ENCODE assay signal across 8 cellular contexts in genomic region chr2:144516981-144517824, GRCh38. TPM values are rescaled to one million over a fixed set of nuclear protein-coding genes. Genes with fewer than 3 reads are reported as not detected.
DNase-seq lines count a peak whose midpoint lies in the region; ATAC-seq, FAIRE-seq and TF ChIP-seq lines count a peak whose summit lies in the region.

No MANE protein-coding gene starts in this region.

- BruUV-seq in mammary epithelial cell (replicated peaks; lab: Mats Ljungman, UMichigan), result no TSS peak

- in situ Hi-C loops in mammary epithelial cell (cut with MboI; ENCODE audit: low sequenced_read_pairs in 2 of 2), result no loop called here

- no peaks in the 10 kb centered on the region for H3K36me3 ChIP-seq in mammary epithelial cell (ENCODE audit: insufficient read depth, low read length)
- H3K36me3 ChIP-seq in kidney (ENCODE audit: control insufficient read depth in 1 of 2, insufficient read depth in 2 of 2, low read length in 2 of 2), result no peaks in the 10 kb centered on the region
- peaks cover 0 to 17% (median under 1%) of the 10 kb centered on the region in 6 donors for H3K36me3 ChIP-seq in spleen

- ATAC-seq in GM19463 (IDR thresholded peaks at IDR 0.05; ENCODE audit: unreplicated experiment) (peak; percentile 56), HG03520 (IDR thresholded peaks at IDR 0.05; ENCODE audit: unreplicated experiment) (peak; percentile 69), SK-N-SH treated with all-trans-retinoic acid at 6 μM for 48 hours (peak; percentile 70)

- no peak for TF ChIP-seq POLR2A in spleen (IDR thresholded peaks at IDR 0.05)

- H3K4me1 ChIP-seq in mammary epithelial cell (ENCODE audit: insufficient read depth, low read length) (peaks cover 14% of the 10 kb centered on the region), kidney (ENCODE audit: control insufficient read depth in 1 of 2, insufficient read depth in 1 of 2, low read depth in 1 of 2, low read length in 2 of 2) (peaks cover 7 to 13% of the 10 kb centered on the region in 2 donors), spleen (peaks cover 6 to 72% (median 50%) of the 10 kb centered on the region in 6 donors)

- under 1% methylated on average over 15 of the region's 83 CpGs for WGBS in mammary epithelial cell (ENCODE audit: low coverage, missing lambda C conversion rate)
- WGBS in spleen, 5 donors, result 0 to 1% (median 0%) methylated on average over 54 to 83 of the region's 83 CpGs

- no peaks in the 10 kb centered on the region for H3K79me2 ChIP-seq in mammary epithelial cell (ENCODE audit: insufficient read depth, low read length)

- TF ChIP-seq CTCF in mammary epithelial cell (conservative IDR thresholded peaks at IDR 0.05 in 1 of 2, IDR thresholded peaks at IDR 0.05 in 1 of 2; ENCODE audit: extremely low read depth in 1 of 2, insufficient read depth in 1 of 2, low read depth in 1 of 2, low read length in 2 of 2), result no peak
- no peak for TF ChIP-seq CTCF in kidney (IDR thresholded peaks at IDR 0.05; ENCODE audit: borderline replicate concordance, extremely low read depth, insufficient read depth)
- no peak for TF ChIP-seq CTCF in spleen (IDR thresholded peaks at IDR 0.05 in 8 of 11, conservative IDR thresholded peaks at IDR 0.05 in 3 of 11)

- no peak overlapping the region for H3K27ac ChIP-seq in mammary epithelial cell (ENCODE audit: insufficient read depth, low read depth, low read length)
- peak overlapping the region; percentile 82 to 97 for H3K27ac ChIP-seq in kidney (ENCODE audit: low read depth in 2 of 2, low read length in 2 of 2)
- peak overlapping the region; percentile 92 to 99 (median 98) for H3K27ac ChIP-seq in spleen

- dilution Hi-C loops in mammary epithelial cell (cut with HindIII; ENCODE audit: low sequenced_read_pairs), result no loop called here

- H3K4me3 ChIP-seq in mammary epithelial cell (replicated peaks in 1 of 3; ENCODE audit: insufficient read depth in 1 of 3, low read depth in 2 of 3, low read length in 3 of 3), result peak overlapping the region; percentile 71 to 90 (median 74)
- peak overlapping the region; percentile 69 to 90 for H3K4me3 ChIP-seq in kidney (ENCODE audit: low read length in 2 of 2)
- H3K4me3 ChIP-seq in spleen, result peak overlapping the region; percentile 44 to 81 (median 62)

- H3K27me3 ChIP-seq in mammary epithelial cell (ENCODE audit: insufficient read depth, low read length) (peaks cover 65% of the 10 kb centered on the region), spleen (replicated peaks in 1 of 7) (peaks cover 0 to 16% (median 0%) of the 10 kb centered on the region in 7 donors)

- no peak for FAIRE-seq in kidney (lab: Jason Lieb, UNC)

- H2AFZ ChIP-seq in mammary epithelial cell (ENCODE audit: low read depth, low read length), result peak overlapping the region; percentile 96

- H3K4me2 ChIP-seq in mammary epithelial cell (ENCODE audit: insufficient read depth, low read depth, low read length), result peak overlapping the region; percentile 98

- no peaks in the 10 kb centered on the region for H3K9me3 ChIP-seq in mammary epithelial cell (replicated peaks; ENCODE audit: insufficient read depth, low read length)
- no peaks in the 10 kb centered on the region for H3K9me3 ChIP-seq in kidney (ENCODE audit: control insufficient read depth in 1 of 2, low read length in 2 of 2)
- no peaks in the 10 kb centered on the region for H3K9me3 ChIP-seq in spleen

- intact Hi-C loops in mammary epithelial cell (cut with micrococcal nuclease), result loop anchor here (5.0 to 10.0 kb wide), 3 partner anchors 185 to 965 kb away; a partner anchor contains a TSS
- intact Hi-C loops in kidney (cut with DNase I), result no loop called here
- intact Hi-C loops in spleen (cut with DNase I; ENCODE audit: low total_unique reads), result loop anchor here (5.0 to 10.0 kb wide), 2 partner anchors 52 to 185 kb away; a partner anchor contains a TSS

- CTCF ChIA-PET in mammary epithelial cell (lab: Charles Lee; ENCODE audit: low non-redundant PET), result no interaction called here

- H4K20me1 ChIP-seq in mammary epithelial cell (ENCODE audit: insufficient read depth, low read length), result no peaks in the 10 kb centered on the region

- peak; percentile 10 for DNase-seq in DMS 273 treated with DMSO at 0.1 percent for 48 hours (lab: John Stamatoyannopoulos, UW)
- DNase-seq in mammary epithelial cell, result peak; percentile 68
- peak; percentile 71 for DNase-seq in kidney
- DNase-seq in spleen, result peak; percentile 91
- no peak for DNase-seq in NCI-H2107 (lab: John Stamatoyannopoulos, UW)

- H3K9ac ChIP-seq in mammary epithelial cell (ENCODE audit: insufficient read depth, low read length), result peak overlapping the region; percentile 60
- peak overlapping the region; percentile 80 to 99 for H3K9ac ChIP-seq in kidney (ENCODE audit: low read length in 2 of 2)

TF ChIP-seq in SK-N-SH treated with all-trans-retinoic acid at 6 μM for 48 hours, 23 proteins besides CTCF, POLR2A, EP300 and RAD21:
- TF ChIP-seq, protein P1, sequence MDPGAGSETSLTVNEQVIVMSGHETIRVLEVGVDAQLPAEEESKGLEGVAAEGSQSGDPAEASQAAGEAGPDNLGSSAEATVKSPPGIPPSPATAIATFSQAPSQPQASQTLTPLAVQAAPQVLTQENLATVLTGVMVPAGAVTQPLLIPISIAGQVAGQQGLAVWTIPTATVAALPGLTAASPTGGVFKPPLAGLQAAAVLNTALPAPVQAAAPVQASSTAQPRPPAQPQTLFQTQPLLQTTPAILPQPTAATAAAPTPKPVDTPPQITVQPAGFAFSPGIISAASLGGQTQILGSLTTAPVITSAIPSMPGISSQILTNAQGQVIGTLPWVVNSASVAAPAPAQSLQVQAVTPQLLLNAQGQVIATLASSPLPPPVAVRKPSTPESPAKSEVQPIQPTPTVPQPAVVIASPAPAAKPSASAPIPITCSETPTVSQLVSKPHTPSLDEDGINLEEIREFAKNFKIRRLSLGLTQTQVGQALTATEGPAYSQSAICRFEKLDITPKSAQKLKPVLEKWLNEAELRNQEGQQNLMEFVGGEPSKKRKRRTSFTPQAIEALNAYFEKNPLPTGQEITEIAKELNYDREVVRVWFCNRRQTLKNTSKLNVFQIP (CRISPR knock-in tag; IDR thresholded peaks at IDR 0.05; ENCODE audit: borderline replicate concordance, low read depth), result no peak
- TF ChIP-seq ARNTL (CRISPR knock-in tag; IDR thresholded peaks at IDR 0.05; ENCODE audit: borderline replicate concordance, low read depth) (0 out of 2 replicates have a peak, but pooled peaks have one; percentile 47), ZFP3 (CRISPR knock-in tag; IDR thresholded peaks at IDR 0.05) (0 out of 2 replicates have a peak, but pooled peaks have one; percentile 22), ZFP30 (CRISPR knock-in tag; IDR thresholded peaks at IDR 0.05) (no peak)
- TF ChIP-seq, protein P2, sequence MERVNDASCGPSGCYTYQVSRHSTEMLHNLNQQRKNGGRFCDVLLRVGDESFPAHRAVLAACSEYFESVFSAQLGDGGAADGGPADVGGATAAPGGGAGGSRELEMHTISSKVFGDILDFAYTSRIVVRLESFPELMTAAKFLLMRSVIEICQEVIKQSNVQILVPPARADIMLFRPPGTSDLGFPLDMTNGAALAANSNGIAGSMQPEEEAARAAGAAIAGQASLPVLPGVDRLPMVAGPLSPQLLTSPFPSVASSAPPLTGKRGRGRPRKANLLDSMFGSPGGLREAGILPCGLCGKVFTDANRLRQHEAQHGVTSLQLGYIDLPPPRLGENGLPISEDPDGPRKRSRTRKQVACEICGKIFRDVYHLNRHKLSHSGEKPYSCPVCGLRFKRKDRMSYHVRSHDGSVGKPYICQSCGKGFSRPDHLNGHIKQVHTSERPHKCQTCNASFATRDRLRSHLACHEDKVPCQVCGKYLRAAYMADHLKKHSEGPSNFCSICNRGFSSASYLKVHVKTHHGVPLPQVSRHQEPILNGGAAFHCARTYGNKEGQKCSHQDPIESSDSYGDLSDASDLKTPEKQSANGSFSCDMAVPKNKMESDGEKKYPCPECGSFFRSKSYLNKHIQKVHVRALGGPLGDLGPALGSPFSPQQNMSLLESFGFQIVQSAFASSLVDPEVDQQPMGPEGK (CRISPR knock-in tag; IDR thresholded peaks at IDR 0.05; ENCODE audit: borderline replicate concordance), result peak; percentile 37; the same call in 1 of the 2 replicates
- TF ChIP-seq, protein P3, sequence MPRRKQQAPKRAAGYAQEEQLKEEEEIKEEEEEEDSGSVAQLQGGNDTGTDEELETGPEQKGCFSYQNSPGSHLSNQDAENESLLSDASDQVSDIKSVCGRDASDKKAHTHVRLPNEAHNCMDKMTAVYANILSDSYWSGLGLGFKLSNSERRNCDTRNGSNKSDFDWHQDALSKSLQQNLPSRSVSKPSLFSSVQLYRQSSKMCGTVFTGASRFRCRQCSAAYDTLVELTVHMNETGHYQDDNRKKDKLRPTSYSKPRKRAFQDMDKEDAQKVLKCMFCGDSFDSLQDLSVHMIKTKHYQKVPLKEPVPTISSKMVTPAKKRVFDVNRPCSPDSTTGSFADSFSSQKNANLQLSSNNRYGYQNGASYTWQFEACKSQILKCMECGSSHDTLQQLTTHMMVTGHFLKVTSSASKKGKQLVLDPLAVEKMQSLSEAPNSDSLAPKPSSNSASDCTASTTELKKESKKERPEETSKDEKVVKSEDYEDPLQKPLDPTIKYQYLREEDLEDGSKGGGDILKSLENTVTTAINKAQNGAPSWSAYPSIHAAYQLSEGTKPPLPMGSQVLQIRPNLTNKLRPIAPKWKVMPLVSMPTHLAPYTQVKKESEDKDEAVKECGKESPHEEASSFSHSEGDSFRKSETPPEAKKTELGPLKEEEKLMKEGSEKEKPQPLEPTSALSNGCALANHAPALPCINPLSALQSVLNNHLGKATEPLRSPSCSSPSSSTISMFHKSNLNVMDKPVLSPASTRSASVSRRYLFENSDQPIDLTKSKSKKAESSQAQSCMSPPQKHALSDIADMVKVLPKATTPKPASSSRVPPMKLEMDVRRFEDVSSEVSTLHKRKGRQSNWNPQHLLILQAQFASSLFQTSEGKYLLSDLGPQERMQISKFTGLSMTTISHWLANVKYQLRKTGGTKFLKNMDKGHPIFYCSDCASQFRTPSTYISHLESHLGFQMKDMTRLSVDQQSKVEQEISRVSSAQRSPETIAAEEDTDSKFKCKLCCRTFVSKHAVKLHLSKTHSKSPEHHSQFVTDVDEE (CRISPR knock-in tag; IDR thresholded peaks at IDR 0.05), result peak; percentile 69; the same call in 1 of the 2 replicates

RNA-seq across cellular contexts. Expression of gene ZEB2, which starts 2.7 kb away (rescaled TPM):
- total RNA-seq in mammary epithelial cell, result under 1 TPM; 0.45 to 0.50 TPM
- 0.26 TPM for polyA plus RNA-seq in mammary epithelial cell
- polyA minus RNA-seq in mammary epithelial cell, result not detected
- 136 TPM for total RNA-seq in kidney
- polyA plus RNA-seq in kidney (ENCODE audit: insufficient read depth, low read depth, low replicate concordance), result 8.3 TPM
- total RNA-seq in spleen, result 100 to 1,000 TPM; 217 to 362 (median 262) TPM
- polyA plus RNA-seq in spleen, result 10 to 100 TPM; 25.5 to 36.8 (median 28.5) TPM

Comparison
In these comparisons a context has a peak if more than half of its experiments do, and no peak if none do; other contexts are left out.
1. RNA of gene ZEB2, which starts 2.7 kb away (total RNA-seq): 217 to 362 TPM in spleen and 136 TPM in kidney (single experiment); 0.45 to 0.50 TPM in mammary epithelial cell; every median in the first group is over 10 times any median in the second.
2. Peak in every context shown above with its lines, with median percentiles within 50 percentile points of each other: ATAC-seq and H3K4me3 ChIP-seq.